8 cellular contexts compared by ENCODE assay signal in the genomic region with DNA sequence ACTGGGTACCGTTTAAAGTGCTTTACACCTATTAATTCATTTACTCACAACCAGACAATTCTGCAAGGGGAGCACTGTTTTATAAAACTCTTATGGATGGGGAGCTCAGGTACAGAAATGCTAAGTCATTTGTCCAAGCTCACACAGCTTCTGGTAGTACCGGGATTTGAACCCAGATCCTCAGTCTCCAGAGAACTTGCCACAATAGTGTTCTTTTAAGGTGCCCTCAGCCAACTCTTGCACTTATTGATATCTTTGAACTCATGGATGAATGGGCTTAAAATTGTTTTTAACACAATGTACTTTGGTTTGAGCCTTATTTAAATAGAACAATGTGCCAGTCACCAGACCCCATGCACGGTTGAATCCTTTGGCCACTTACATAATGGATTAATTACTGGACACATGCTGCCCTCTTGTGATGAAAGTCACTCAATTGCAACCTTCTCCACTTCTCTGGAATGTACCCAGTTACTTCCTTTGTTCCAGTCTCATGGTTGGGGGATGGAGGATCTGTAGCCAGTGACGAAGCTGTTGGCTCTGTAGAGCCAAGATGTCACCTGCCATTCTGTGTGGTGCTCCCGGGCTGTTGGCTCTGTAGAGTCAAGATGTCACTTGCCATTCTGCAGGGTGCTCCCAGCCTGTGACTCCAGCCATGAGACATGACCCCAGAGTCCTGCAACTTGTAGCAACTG.
DNase-seq lines count a peak whose midpoint lies in the region; ATAC-seq and TF ChIP-seq lines count a peak whose summit lies in the region.

No MANE protein-coding gene starts in this region.

- ATAC-seq in GM21737 (IDR thresholded peaks at IDR 0.05; ENCODE audit: unreplicated experiment): no peak
- no peak for ATAC-seq in HG02970 (IDR thresholded peaks at IDR 0.05; ENCODE audit: low FRiP score, unreplicated experiment)

- H3K27ac ChIP-seq in breast epithelium (peak overlapping the region in 1 of 2 donors; percentile 10), substantia nigra (ENCODE audit: low read depth, low read length, poor library complexity, severe bottlenecking) (peak overlapping the region; percentile 24)

- TF ChIP-seq POLR2A in breast epithelium (IDR thresholded peaks at IDR 0.05): no peak

- DNase-seq in AG08395 (ENCODE audit: low spot score): peak; percentile 89
- DNase-seq in GM13976 (ENCODE audit: low spot score): peak; percentile 57
- DNase-seq in NCI-H526 treated with DMSO at 0.1 percent for 48 hours (lab: John Stamatoyannopoulos, UW): peak; percentile 48
- peak in 1 of 2 donors; percentile 39 for DNase-seq in breast epithelium (ENCODE audit: low spot score in 2 of 2)
- peak; percentile 79 for DNase-seq in iris pigment epithelial cell (ENCODE audit: low read depth)
- DNase-seq in substantia nigra (lab: John Stamatoyannopoulos, UW): peak in 15 of 49 donors; percentile 18 to 67 (median 31)

- H3K36me3 ChIP-seq in breast epithelium: no peaks in the 10 kb centered on the region

- no peak for TF ChIP-seq CTCF in GM13976 (IDR thresholded peaks at IDR 0.05; ENCODE audit: borderline replicate concordance, control extremely low read depth, extremely low read depth, insufficient read depth, missing control alignments)
- peak in 2 of 3 donors; percentile 63 to 75 for TF ChIP-seq CTCF in breast epithelium (IDR thresholded peaks at IDR 0.05)

- H3K9me3 ChIP-seq in breast epithelium: no peaks in the 10 kb centered on the region

- in situ Hi-C loops in GM13976 (cut with MboI; ENCODE audit: low sequenced_read_pairs, unreplicated experiment): loop anchor here (25.0 kb wide), 1 partner anchor 251 kb away; no protein-coding TSS in a partner anchor

- H3K4me3 ChIP-seq in breast epithelium: no peak overlapping the region

- no peaks in the 10 kb centered on the region for H3K4me1 ChIP-seq in breast epithelium

- intact Hi-C loops in breast epithelium (cut with DNase I; ENCODE audit: low total_unique reads): loop anchor here (10.0 kb wide), 1 partner anchor 138 kb away; no protein-coding TSS in a partner anchor

- no peaks in the 10 kb centered on the region for H3K27me3 ChIP-seq in breast epithelium
